Comparison of ENCODE assay signal across 1 cellular context in genomic region chr15:63801171-63801570, GRCh38.
TF ChIP-seq lines count a peak whose summit lies in the region.

No MANE protein-coding gene starts in this region.

TF ChIP-seq in GM12878, 131 proteins besides CTCF, POLR2A, EP300 and RAD21:
- TF ChIP-seq TAF1 (IDR thresholded peaks at IDR 0.05; ENCODE audit: borderline replicate concordance, low read depth, low read length) (no peak), POLR2AphosphoS5 (IDR thresholded peaks at IDR 0.05; ENCODE audit: low read length) (no peak), MYB (IDR thresholded peaks at IDR 0.05; ENCODE audit: borderline replicate concordance, low read depth, low read length) (no peak), SRF (IDR thresholded peaks at IDR 0.05; ENCODE audit: low read depth in 2 of 2, low read length in 2 of 2) (no peak), PAX8 (IDR thresholded peaks at IDR 0.05) (no peak), CBX5 (IDR thresholded peaks at IDR 0.05; ENCODE audit: low read depth) (no peak), IRF4 (IDR thresholded peaks at IDR 0.05; ENCODE audit: low read depth, low read length) (no peak), STAT3 (IDR thresholded peaks at IDR 0.05; ENCODE audit: low read depth, low read length) (no peak), MXI1 (IDR thresholded peaks at IDR 0.05; ENCODE audit: low read depth, low read length) (no peak), ZBTB33 (IDR thresholded peaks at IDR 0.05) (no peak), BCL11A (IDR thresholded peaks at IDR 0.05; ENCODE audit: low read depth, low read length) (no peak), E2F8 (IDR thresholded peaks at IDR 0.05; ENCODE audit: low read depth, partially characterized antibody) (no peak), SIN3A (IDR thresholded peaks at IDR 0.05; ENCODE audit: low read depth, low read length) (no peak), CREB1 (IDR thresholded peaks at IDR 0.05; ENCODE audit: low read depth) (no peak)
